In the genomic region with DNA sequence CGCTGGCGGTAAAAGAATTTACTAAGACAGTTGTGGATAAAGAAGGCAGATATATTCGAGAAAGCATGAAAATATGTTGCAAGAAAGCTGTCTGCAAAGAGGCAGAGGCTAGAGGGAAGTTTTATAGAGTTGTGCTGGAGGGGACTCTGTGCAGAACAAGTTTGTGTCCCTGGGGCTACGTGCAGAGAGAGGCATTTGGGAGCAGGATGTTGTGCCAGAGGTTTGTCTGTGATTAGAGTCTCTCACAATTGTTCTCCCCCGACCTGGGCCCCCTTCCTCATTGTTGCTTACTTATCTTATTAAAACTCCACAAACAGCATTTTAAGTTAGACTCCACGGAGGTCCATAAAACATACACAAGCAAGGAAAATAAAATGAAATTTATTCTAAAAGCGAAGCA, we compare ENCODE assay signal across 27 cellular contexts.
"Had no signal": no experiment of that assay in that cellular context is flagged by ENCODE, and none has a peak within 500 bp of the region (broad histone marks: within the 10 kb centered on the region; RNA-seq: fewer than 3 reads in every experiment).

No MANE protein-coding gene starts in this region.

- H3K27me3 ChIP-seq: colonic mucosa, esophagus squamous epithelium, heart right ventricle, right lobe of liver, suprapubic skin, transverse colon, upper lobe of right lung, uterus had no signal

- H3K4me3 ChIP-seq: colonic mucosa, esophagus squamous epithelium, heart right ventricle, lower lobe of right lung, psoas muscle, right lobe of liver, suprapubic skin, transverse colon, upper lobe of right lung, uterus had no signal

- H3K9me3 ChIP-seq: colonic mucosa, esophagus squamous epithelium, lower lobe of right lung, psoas muscle, right lobe of liver, suprapubic skin, transverse colon, upper lobe of right lung, uterus had no signal

- H3K27ac ChIP-seq: colonic mucosa, esophagus squamous epithelium, heart right ventricle, lower lobe of right lung, psoas muscle, right lobe of liver, suprapubic skin, transverse colon, upper lobe of right lung, uterus had no signal

- H3K4me1 ChIP-seq: colonic mucosa, esophagus squamous epithelium, heart right ventricle, lower lobe of right lung, psoas muscle, right lobe of liver, suprapubic skin, transverse colon, upper lobe of right lung, uterus had no signal

- DNase-seq: colonic mucosa; effector CD8-positive, alpha-beta T cell; erythroblast; esophagus squamous epithelium; foreskin melanocyte; glutamatergic neuron; heart right ventricle; hippocampal formation; kidney glomerular epithelial cell; left colon; left ventricle myocardium superior; lower lobe of right lung; natural killer cell; nucleus accumbens; psoas muscle; right lobe of liver; small intestine; stimulated activated CD4-positive, alpha-beta T cell treated with anti-CD3 and anti-CD28 coated beads, Interleukin-12 subunit alpha, Interleukin-12 subunit beta, amount 100 ng/mL, for 4 hours; stimulated activated CD4-positive, alpha-beta T cell treated with anti-CD3 and anti-CD28 coated beads, Interleukin-1b, Interleukin-23, amount 100 ng/mL, for 48 hours; stimulated activated CD4-positive, alpha-beta T cell treated with anti-CD3 and anti-CD28 coated beads, Interleukin-4, amount 100 ng/mL, for 1 hour; stimulated activated CD8-positive, alpha-beta memory T cell treated with anti-CD3 and anti-CD28 coated beads, Interleukin-4, amount 100 ng/mL, for 48 hours; stimulated activated naive CD4-positive, alpha-beta T cell; stimulated activated naive CD8-positive, alpha-beta T cell treated with anti-CD3 and anti-CD28 coated beads, Interleukin-15, amount 100 ng/mL, for 72 hours; transverse colon; upper lobe of right lung; uterus had no signal

- H3K36me3 ChIP-seq: colonic mucosa, esophagus squamous epithelium, heart right ventricle, lower lobe of right lung, right lobe of liver, suprapubic skin, transverse colon, upper lobe of right lung, uterus had no signal
